8 cellular contexts compared by ENCODE assay signal in the genomic region with DNA sequence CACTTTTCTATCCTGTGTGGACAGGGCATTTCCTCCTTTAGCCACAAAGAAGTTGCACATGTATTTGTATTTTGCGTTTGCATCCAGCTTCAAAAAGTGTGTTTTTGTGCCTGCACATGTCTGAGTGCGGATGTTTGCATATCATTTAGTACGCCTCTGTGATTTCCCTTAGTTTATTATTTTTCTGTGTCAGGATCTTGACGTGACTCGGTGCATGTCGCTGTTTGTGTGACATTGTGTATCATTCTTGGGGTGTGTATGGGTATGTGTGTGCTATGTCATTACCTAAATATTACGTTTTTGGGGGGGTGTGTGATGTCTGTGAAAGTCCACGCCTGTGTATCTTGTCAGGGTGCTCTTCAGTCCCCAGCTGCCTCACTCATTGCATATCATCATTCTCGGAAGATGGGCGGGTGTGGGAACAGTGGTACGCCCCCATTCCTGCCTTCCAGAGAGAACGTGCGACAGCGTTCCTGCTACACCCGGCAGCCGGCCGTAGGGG. TPM values are rescaled to one million over a fixed set of nuclear protein-coding genes. Genes with fewer than 3 reads are reported as not detected.
DNase-seq lines count a peak whose midpoint lies in the region; ATAC-seq and TF ChIP-seq lines count a peak whose summit lies in the region.

No MANE protein-coding gene starts in this region.

- H3K4me1 Mint-ChIP-seq in activated T-cell treated with anti-CD3 and anti-CD28 coated beads, Interleukin-2, amount 50 U/mL, for 4 hours (ENCODE audit: low read depth), result peaks cover 49% of the 10 kb centered on the region
- peaks cover 56% of the 10 kb centered on the region for H3K4me1 Mint-ChIP-seq in activated naive CD8-positive, alpha-beta T cell (ENCODE audit: low read depth)

- peak overlapping the region; percentile 100 for H3K4me3 Mint-ChIP-seq in activated T-cell treated with anti-CD3 and anti-CD28 coated beads, Interleukin-2, amount 50 U/mL, for 4 hours
- H3K4me3 Mint-ChIP-seq in activated naive CD8-positive, alpha-beta T cell, result peak overlapping the region; percentile 98

- no peak for TF ChIP-seq CTCF in kidney epithelial cell (IDR thresholded peaks at IDR 0.05; ENCODE audit: insufficient read depth, low read length, poor library complexity, severe bottlenecking)

- no peaks in the 10 kb centered on the region for H3K9me3 Mint-ChIP-seq in activated T-cell treated with anti-CD3 and anti-CD28 coated beads, Interleukin-2, amount 50 U/mL, for 4 hours
- H3K9me3 Mint-ChIP-seq in activated naive CD8-positive, alpha-beta T cell (ENCODE audit: low read depth), result no peaks in the 10 kb centered on the region

- DNase-seq in activated T-cell treated with anti-CD3 and anti-CD28 coated beads, Interleukin-2, amount 50 U/mL, for 4 hours, result no peak
- no peak for DNase-seq in activated T-cell treated with anti-CD3 and anti-CD28 coated beads, Interleukin-2, amount 50 U/mL, for 1 hour
- DNase-seq in kidney epithelial cell (ENCODE audit: low read depth) (no peak), G401 (ENCODE audit: low spot score) (no peak), cerebellum (ENCODE audit: low spot score) (no peak), iPS-NIHi7 (ENCODE audit: extremely low spot score) (no peak)

- H3K36me3 Mint-ChIP-seq in activated T-cell treated with anti-CD3 and anti-CD28 coated beads, Interleukin-2, amount 50 U/mL, for 4 hours (ENCODE audit: insufficient read depth), result peaks cover 13% of the 10 kb centered on the region
- peaks cover 7% of the 10 kb centered on the region for H3K36me3 Mint-ChIP-seq in activated naive CD8-positive, alpha-beta T cell

- H3K27me3 Mint-ChIP-seq in activated T-cell treated with anti-CD3 and anti-CD28 coated beads, Interleukin-2, amount 50 U/mL, for 4 hours (ENCODE audit: low read depth), result no peaks in the 10 kb centered on the region
- H3K27me3 Mint-ChIP-seq in activated naive CD8-positive, alpha-beta T cell, result no peaks in the 10 kb centered on the region

- in situ Hi-C loops in G401 (cut with HindIII; ENCODE audit: low sequenced_read_pairs), result no loop called here

- H3K27me3 ChIP-seq in kidney epithelial cell (ENCODE audit: control insufficient read depth, insufficient read depth, low read length) (no peaks in the 10 kb centered on the region), thymus (ENCODE audit: control insufficient read depth, insufficient read depth) (no peaks in the 10 kb centered on the region)

- H3K9me3 ChIP-seq in thymus (ENCODE audit: control insufficient read depth), result no peaks in the 10 kb centered on the region

- no peaks in the 10 kb centered on the region for H3K36me3 ChIP-seq in kidney epithelial cell (ENCODE audit: control insufficient read depth, insufficient read depth, low read length)
- no peaks in the 10 kb centered on the region for H3K36me3 ChIP-seq in thymus (ENCODE audit: control insufficient read depth, insufficient read depth)

- WGBS in thymus, result 6% methylated on average over 17 of the region's 17 CpGs

- peak overlapping the region; percentile 99 for H3K27ac Mint-ChIP-seq in activated naive CD8-positive, alpha-beta T cell

- H3K4me1 ChIP-seq in thymus (ENCODE audit: control insufficient read depth, insufficient read depth, low read length), result peaks cover 8% of the 10 kb centered on the region

- no peak for ATAC-seq in activated T-cell treated with anti-CD3 and anti-CD28 coated beads, Interleukin-2, amount 50 U/mL, for 4 hours

- H3K4me3 ChIP-seq in kidney epithelial cell (ENCODE audit: low read depth, low read length), result peak overlapping the region; percentile 37
- peak overlapping the region; percentile 85 for H3K4me3 ChIP-seq in thymus (ENCODE audit: low read length)

- no peak overlapping the region for H3K27ac ChIP-seq in thymus (ENCODE audit: low read depth)

RNA-seq across cellular contexts. Expression of gene PAIP2, which starts 0.4 kb away (rescaled TPM):
- total RNA-seq in activated T-cell treated with anti-CD3 and anti-CD28 coated beads, Interleukin-2, amount 50 U/mL, for 4 hours, result 10 to 100 TPM; 47.0 to 59.9 (median 50.5) TPM
- total RNA-seq in kidney epithelial cell, result 63.0 and 72.9 TPM in 2 replicates
- polyA plus RNA-seq in thymus, result 155 TPM
- 70.2 and 79.6 TPM in 2 replicates for total RNA-seq in G401 (2014; rRNA removed; shearing (Covaris generic))
- total RNA-seq in cerebellum, result 78.7 TPM

RNA-seq across cellular contexts. Expression of gene SLC23A1, which starts 41.9 kb away (rescaled TPM):
- not detected for total RNA-seq in activated T-cell treated with anti-CD3 and anti-CD28 coated beads, Interleukin-2, amount 50 U/mL, for 4 hours
- total RNA-seq in kidney epithelial cell (not detected in 2 replicates), cerebellum (not detected)
- 5.4 TPM for polyA plus RNA-seq in thymus
- not detected in 2 replicates for total RNA-seq in G401 (2014; rRNA removed; shearing (Covaris generic))

RNA-seq across cellular contexts. Expression of gene MATR3, which starts 47.7 kb away (rescaled TPM):
- total RNA-seq in activated T-cell treated with anti-CD3 and anti-CD28 coated beads, Interleukin-2, amount 50 U/mL, for 4 hours, result 100 to 1,000 TPM; 201 to 208 (median 202) TPM
- total RNA-seq in kidney epithelial cell (219 and 266 TPM in 2 replicates), cerebellum (477 TPM)
- 253 TPM for polyA plus RNA-seq in thymus
- 251 and 346 TPM in 2 replicates for total RNA-seq in G401 (2014; rRNA removed; shearing (Covaris generic))

RNA-seq across cellular contexts. Expression of gene MZB1, which starts 48.5 kb away (rescaled TPM):
- 1 to 10 TPM; 1.8 to 5.0 (median 2.5) TPM for total RNA-seq in activated T-cell treated with anti-CD3 and anti-CD28 coated beads, Interleukin-2, amount 50 U/mL, for 4 hours
- total RNA-seq in kidney epithelial cell (not detected in 2 replicates), cerebellum (0.18 TPM)
- 380 TPM for polyA plus RNA-seq in thymus
- total RNA-seq in G401 (2014; rRNA removed; shearing (Covaris generic)), result not detected in 2 replicates

RNA-seq across cellular contexts. Expression of gene PROB1, which starts 53.7 kb away (rescaled TPM):
- 1 to 10 TPM; 2.2 to 4.8 (median 4.1) TPM for total RNA-seq in activated T-cell treated with anti-CD3 and anti-CD28 coated beads, Interleukin-2, amount 50 U/mL, for 4 hours
- total RNA-seq in kidney epithelial cell, result 3.0 and 3.6 TPM in 2 replicates
- polyA plus RNA-seq in thymus, result 1.0 TPM
- total RNA-seq in G401 (2014; rRNA removed; shearing (Covaris generic)), result 0.55 and 0.78 TPM in 2 replicates
- 1.1 TPM for total RNA-seq in cerebellum
